In genomic region chr2:84865181-84865783, GRCh38 we compare ENCODE assay signal across 8 cellular contexts. TPM values are rescaled to one million over a fixed set of nuclear protein-coding genes. Genes with fewer than 3 reads are reported as not detected.
DNase-seq lines count a peak whose midpoint lies in the region; ATAC-seq and TF ChIP-seq lines count a peak whose summit lies in the region.

No MANE protein-coding gene starts in this region.

- intact Hi-C loops in activated T-helper 1 cell treated with anti-CD3 and anti-CD28 coated beads, Interleukin-12 subunit alpha, Interleukin-12 subunit beta, Interleukin-2, Interleukin-4 antibody, amounts not matched to agents 30 ng/mL and 10 ng/mL and 1 ng/mL, durations not matched to agents 14 hours and 24 hours and 36 hours (cut with micrococcal nuclease) = loop anchor here (1.0 to 5.0 kb wide), 5 partner anchors 8 to 370 kb away; partner anchors contain the start of gene TRABD2A
- intact Hi-C loops in Caco-2 (cut with micrococcal nuclease; ENCODE audit: unreplicated experiment) = loop anchor here (5.0 kb wide), 2 partner anchors 233 to 368 kb away; no protein-coding TSS in a partner anchor

- H3K9me3 ChIP-seq in CD4-positive, CD25-positive, alpha-beta regulatory T cell (ENCODE audit: control insufficient read depth in 2 of 2, low read length in 2 of 2) = no peaks in the 10 kb centered on the region
- no peaks in the 10 kb centered on the region for H3K9me3 ChIP-seq in Caco-2

- no peaks in the 10 kb centered on the region for H3K27me3 Mint-ChIP-seq in CD4-positive, CD25-positive, alpha-beta regulatory T cell
- no peaks in the 10 kb centered on the region for H3K27me3 Mint-ChIP-seq in activated T-helper 1 cell treated with anti-CD3 and anti-CD28 coated beads, Interleukin-12 subunit alpha, Interleukin-12 subunit beta, Interleukin-2, Interleukin-4 antibody, amounts not matched to agents 30 ng/mL and 10 ng/mL and 1 ng/mL, durations not matched to agents 14 hours and 24 hours and 36 hours (ENCODE audit: insufficient read depth)
- no peaks in the 10 kb centered on the region for H3K27me3 Mint-ChIP-seq in Caco-2 (ENCODE audit: insufficient read depth, unreplicated experiment)

- in situ Hi-C loops in GM13977 (cut with MboI; ENCODE audit: low pct_unique_long_range_greater_than_20kb, low sequenced_read_pairs, unreplicated experiment) = no loop called here

- H3K4me3 ChIP-seq in CD4-positive, CD25-positive, alpha-beta regulatory T cell (ENCODE audit: low read depth, low read length) = no peak overlapping the region
- no peak overlapping the region for H3K4me3 ChIP-seq in Caco-2 (ENCODE audit: low read depth, low read length)

- H3K27me3 ChIP-seq in CD4-positive, CD25-positive, alpha-beta regulatory T cell (ENCODE audit: control insufficient read depth, insufficient read depth, low read length) = no peaks in the 10 kb centered on the region
- no peaks in the 10 kb centered on the region; the same call in 1 of the 2 replicates for H3K27me3 ChIP-seq in Caco-2 (replicated peaks; ENCODE audit: control insufficient read depth, insufficient read depth, low read length)

- H3K4me1 Mint-ChIP-seq in CD4-positive, CD25-positive, alpha-beta regulatory T cell = peaks cover 8 to 84% (median 53%) of the 10 kb centered on the region in 4 donors
- H3K4me1 Mint-ChIP-seq in activated T-helper 1 cell treated with anti-CD3 and anti-CD28 coated beads, Interleukin-12 subunit alpha, Interleukin-12 subunit beta, Interleukin-2, Interleukin-4 antibody, amounts not matched to agents 30 ng/mL and 10 ng/mL and 1 ng/mL, durations not matched to agents 14 hours and 24 hours and 36 hours (ENCODE audit: low read depth) = peaks cover 70% of the 10 kb centered on the region
- H3K4me1 Mint-ChIP-seq in Caco-2 (ENCODE audit: low read depth, unreplicated experiment) = no peaks in the 10 kb centered on the region

- peaks cover 23% of the 10 kb centered on the region for H3K36me3 Mint-ChIP-seq in CD4-positive, CD25-positive, alpha-beta regulatory T cell
- H3K36me3 Mint-ChIP-seq in activated T-helper 1 cell treated with anti-CD3 and anti-CD28 coated beads, Interleukin-12 subunit alpha, Interleukin-12 subunit beta, Interleukin-2, Interleukin-4 antibody, amounts not matched to agents 30 ng/mL and 10 ng/mL and 1 ng/mL, durations not matched to agents 14 hours and 24 hours and 36 hours (ENCODE audit: low read depth) = peaks cover 35% of the 10 kb centered on the region
- no peaks in the 10 kb centered on the region for H3K36me3 Mint-ChIP-seq in Caco-2 (ENCODE audit: insufficient read depth, unreplicated experiment)

- peak overlapping the region; percentile 7 to 67 (median 39) for H3K4me3 Mint-ChIP-seq in CD4-positive, CD25-positive, alpha-beta regulatory T cell
- H3K4me3 Mint-ChIP-seq in activated T-helper 1 cell treated with anti-CD3 and anti-CD28 coated beads, Interleukin-12 subunit alpha, Interleukin-12 subunit beta, Interleukin-2, Interleukin-4 antibody, amounts not matched to agents 30 ng/mL and 10 ng/mL and 1 ng/mL, durations not matched to agents 14 hours and 24 hours and 36 hours = no peak overlapping the region
- no peak overlapping the region for H3K4me3 Mint-ChIP-seq in Caco-2 (ENCODE audit: unreplicated experiment)

- CTCF ChIA-PET in Caco-2 (lab: Charles Lee) = no interaction called here

- peak in 2 of 3 donors; percentile 58 to 65 for DNase-seq in CD4-positive, CD25-positive, alpha-beta regulatory T cell
- DNase-seq in GM13977 (ENCODE audit: low spot score) = peak; percentile 57
- peak; percentile 27 for DNase-seq in HS-27A (ENCODE audit: low read depth)
- no peak for DNase-seq in activated T-helper 1 cell treated with anti-CD3 and anti-CD28 coated beads, Interleukin-12 subunit alpha, Interleukin-12 subunit beta, Interleukin-2, Interleukin-4 antibody, amounts not matched to agents 30 ng/mL and 10 ng/mL and 1 ng/mL, durations not matched to agents 14 hours and 24 hours and 36 hours (ENCODE audit: low spot score)
- peak; percentile 11 for DNase-seq in midbrain (lab: John Stamatoyannopoulos, UW)
- DNase-seq in stimulated activated CD4-positive, alpha-beta T cell treated with anti-CD3 and anti-CD28 coated beads, Interleukin-1b, Interleukin-23, amount 100 ng/mL, for 48 hours = no peak
- no peak for DNase-seq in NCI-H146 treated with DMSO at 0.1 percent for 48 hours (lab: John Stamatoyannopoulos, UW; ENCODE audit: unreplicated experiment)
- DNase-seq in Caco-2 = no peak

- H3K27ac Mint-ChIP-seq in CD4-positive, CD25-positive, alpha-beta regulatory T cell = peak overlapping the region; percentile 91 to 96 (median 92)
- peak overlapping the region; percentile 67 for H3K27ac Mint-ChIP-seq in activated T-helper 1 cell treated with anti-CD3 and anti-CD28 coated beads, Interleukin-12 subunit alpha, Interleukin-12 subunit beta, Interleukin-2, Interleukin-4 antibody, amounts not matched to agents 30 ng/mL and 10 ng/mL and 1 ng/mL, durations not matched to agents 14 hours and 24 hours and 36 hours
- H3K27ac Mint-ChIP-seq in Caco-2 (ENCODE audit: unreplicated experiment) = no peak overlapping the region

- POLR2A ChIA-PET in Caco-2 (lab: Charles Lee) = no interaction called here

- peaks cover 4% of the 10 kb centered on the region for H3K36me3 ChIP-seq in CD4-positive, CD25-positive, alpha-beta regulatory T cell (ENCODE audit: control insufficient read depth, insufficient read depth, low read length)
- H3K36me3 ChIP-seq in Caco-2 (ENCODE audit: control insufficient read depth, insufficient read depth, low read length) = no peaks in the 10 kb centered on the region

- no TSS peak for BruUV-seq in Caco-2 (replicated peaks; lab: Mats Ljungman, UMichigan)

- ATAC-seq in CD4-positive, CD25-positive, alpha-beta regulatory T cell (ENCODE audit: low read depth in 2 of 2) = peak; percentile 74 to 75

- no peaks in the 10 kb centered on the region for H3K9me3 Mint-ChIP-seq in CD4-positive, CD25-positive, alpha-beta regulatory T cell
- H3K9me3 Mint-ChIP-seq in activated T-helper 1 cell treated with anti-CD3 and anti-CD28 coated beads, Interleukin-12 subunit alpha, Interleukin-12 subunit beta, Interleukin-2, Interleukin-4 antibody, amounts not matched to agents 30 ng/mL and 10 ng/mL and 1 ng/mL, durations not matched to agents 14 hours and 24 hours and 36 hours = no peaks in the 10 kb centered on the region
- no peaks in the 10 kb centered on the region for H3K9me3 Mint-ChIP-seq in Caco-2 (ENCODE audit: unreplicated experiment)

- H3K27ac ChIP-seq in CD4-positive, CD25-positive, alpha-beta regulatory T cell (ENCODE audit: insufficient read depth, low read length, poor library complexity, severe bottlenecking) = peak overlapping the region; percentile 30

- H3K4me1 ChIP-seq in CD4-positive, CD25-positive, alpha-beta regulatory T cell (ENCODE audit: control insufficient read depth, insufficient read depth, low read length, poor library complexity, severe bottlenecking) = peaks cover 44% of the 10 kb centered on the region
- H3K4me1 ChIP-seq in Caco-2 = no peaks in the 10 kb centered on the region

- TF ChIP-seq CTCF in GM13977 (IDR thresholded peaks at IDR 0.05; ENCODE audit: extremely low read depth, insufficient read depth, missing control alignments) = peak; percentile 56
- peak in 1 of 2 experiments; percentile 15 for TF ChIP-seq CTCF in Caco-2 (IDR thresholded peaks at IDR 0.05; ENCODE audit: insufficient read depth in 1 of 2, low read depth in 1 of 2, low read length in 1 of 2, severe bottlenecking in 1 of 2, unreplicated experiment in 1 of 2)

RNA-seq across cellular contexts. Expression of gene TRABD2A, which starts 15.6 kb away (rescaled TPM):
- 48.8 TPM for total RNA-seq in CD4-positive, CD25-positive, alpha-beta regulatory T cell
- polyA plus RNA-seq in CD4-positive, CD25-positive, alpha-beta regulatory T cell = 10 to 100 TPM; 32.9 to 41.2 (median 38.7) TPM
- 62.1 and 62.2 TPM in 2 replicates for total RNA-seq in activated T-helper 1 cell treated with anti-CD3 and anti-CD28 coated beads, Interleukin-12 subunit alpha, Interleukin-12 subunit beta, Interleukin-2, Interleukin-4 antibody, amounts not matched to agents 30 ng/mL and 10 ng/mL and 1 ng/mL, durations not matched to agents 14 hours and 24 hours and 36 hours
- total RNA-seq in Caco-2 (2022) = 1.3 and 1.4 TPM in 2 replicates

RNA-seq across cellular contexts. Expression of gene TMSB10, which starts 40.2 kb away (rescaled TPM):
- 2,468 TPM for total RNA-seq in CD4-positive, CD25-positive, alpha-beta regulatory T cell
- polyA plus RNA-seq in CD4-positive, CD25-positive, alpha-beta regulatory T cell = over 10,000 TPM in 1 of 4 donors, 1,000 to 10,000 TPM in 3; 7,086 to 10,693 (median 8,015) TPM
- total RNA-seq in activated T-helper 1 cell treated with anti-CD3 and anti-CD28 coated beads, Interleukin-12 subunit alpha, Interleukin-12 subunit beta, Interleukin-2, Interleukin-4 antibody, amounts not matched to agents 30 ng/mL and 10 ng/mL and 1 ng/mL, durations not matched to agents 14 hours and 24 hours and 36 hours = 2,415 and 2,510 TPM in 2 replicates
- 1,258 and 1,458 TPM in 2 replicates for total RNA-seq in Caco-2 (2022)

Comparison
In these comparisons a context has a peak if more than half of its experiments do, and no peak if none do; other contexts are left out.
1. DNase-seq: peak in CD4-positive, CD25-positive, alpha-beta regulatory T cell (2 of 3), GM13977 (single experiment), HS-27A (single experiment) and midbrain (single experiment); none in activated T-helper 1 cell treated with anti-CD3 and anti-CD28 coated beads, Interleukin-12 subunit alpha, Interleukin-12 subunit beta, Interleukin-2, Interleukin-4 antibody, amounts not matched to agents 30 ng/mL and 10 ng/mL and 1 ng/mL, durations not matched to agents 14 hours and 24 hours and 36 hours (single experiment), stimulated activated CD4-positive, alpha-beta T cell treated with anti-CD3 and anti-CD28 coated beads, Interleukin-1b, Interleukin-23, amount 100 ng/mL, for 48 hours (single experiment), NCI-H146 treated with DMSO at 0.1 percent for 48 hours (single experiment) and Caco-2 (0 of 2).
2. H3K4me3 Mint-ChIP-seq: peak in CD4-positive, CD25-positive, alpha-beta regulatory T cell (4 of 4); none in activated T-helper 1 cell treated with anti-CD3 and anti-CD28 coated beads, Interleukin-12 subunit alpha, Interleukin-12 subunit beta, Interleukin-2, Interleukin-4 antibody, amounts not matched to agents 30 ng/mL and 10 ng/mL and 1 ng/mL, durations not matched to agents 14 hours and 24 hours and 36 hours (single experiment) and Caco-2 (single experiment).
3. RNA of gene TRABD2A, which starts 15.6 kb away (total RNA-seq): 62.1 to 62.2 TPM in activated T-helper 1 cell treated with anti-CD3 and anti-CD28 coated beads, Interleukin-12 subunit alpha, Interleukin-12 subunit beta, Interleukin-2, Interleukin-4 antibody, amounts not matched to agents 30 ng/mL and 10 ng/mL and 1 ng/mL, durations not matched to agents 14 hours and 24 hours and 36 hours and 48.8 TPM in CD4-positive, CD25-positive, alpha-beta regulatory T cell (single experiment); 1.3 to 1.4 TPM in Caco-2; every median in the first group is over 10 times any median in the second.